ENCODE assay signal across 1 cellular context in the genomic region with DNA sequence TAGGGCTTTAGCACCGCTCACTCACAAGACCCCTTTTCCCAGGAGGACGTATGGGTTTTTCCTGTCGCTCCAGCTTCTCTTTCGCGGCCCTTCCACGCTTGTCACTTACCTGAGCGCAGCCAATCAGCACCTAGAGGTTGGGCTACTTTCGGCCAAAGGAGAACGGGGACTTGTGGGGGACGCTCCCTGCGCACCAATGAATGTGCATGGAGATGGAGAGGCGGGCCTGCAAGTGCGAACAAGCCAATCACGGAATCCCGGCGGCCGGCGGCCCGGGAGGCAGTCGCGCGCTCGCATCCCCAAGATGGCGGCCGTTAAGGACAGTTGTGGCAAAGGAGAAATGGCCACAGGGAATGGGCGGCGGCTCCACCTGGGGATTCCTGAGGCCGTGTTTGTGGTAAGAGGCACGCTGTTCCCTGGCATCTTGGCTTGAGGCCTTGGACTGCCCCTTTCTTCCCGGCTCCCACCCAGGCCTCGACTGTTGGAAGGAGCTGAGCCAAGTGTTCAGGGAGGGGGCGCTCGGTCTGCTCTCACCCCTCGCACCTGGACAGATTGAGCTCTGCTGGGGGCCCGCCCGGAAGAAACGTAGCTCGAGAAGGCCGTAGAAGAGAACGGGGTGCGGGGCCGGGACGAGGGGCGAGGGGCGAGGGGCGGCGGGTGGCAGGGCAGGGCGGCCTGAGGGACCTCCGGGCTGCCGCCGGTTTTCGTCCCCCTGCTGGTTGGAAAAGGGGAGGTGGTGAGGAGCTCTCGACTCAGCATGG.
TF ChIP-seq lines count a peak whose summit lies in the region.

A gene with protein sequence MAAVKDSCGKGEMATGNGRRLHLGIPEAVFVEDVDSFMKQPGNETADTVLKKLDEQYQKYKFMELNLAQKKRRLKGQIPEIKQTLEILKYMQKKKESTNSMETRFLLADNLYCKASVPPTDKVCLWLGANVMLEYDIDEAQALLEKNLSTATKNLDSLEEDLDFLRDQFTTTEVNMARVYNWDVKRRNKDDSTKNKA (plus strand): TSS at position 282 of the 761 bp plus-strand sequence. CDS start 23 bp downstream, at position 305.

TF ChIP-seq in GM23338, 12 proteins besides CTCF, POLR2A, EP300 and RAD21 (continued from another document):
- TF ChIP-seq, protein P1, sequence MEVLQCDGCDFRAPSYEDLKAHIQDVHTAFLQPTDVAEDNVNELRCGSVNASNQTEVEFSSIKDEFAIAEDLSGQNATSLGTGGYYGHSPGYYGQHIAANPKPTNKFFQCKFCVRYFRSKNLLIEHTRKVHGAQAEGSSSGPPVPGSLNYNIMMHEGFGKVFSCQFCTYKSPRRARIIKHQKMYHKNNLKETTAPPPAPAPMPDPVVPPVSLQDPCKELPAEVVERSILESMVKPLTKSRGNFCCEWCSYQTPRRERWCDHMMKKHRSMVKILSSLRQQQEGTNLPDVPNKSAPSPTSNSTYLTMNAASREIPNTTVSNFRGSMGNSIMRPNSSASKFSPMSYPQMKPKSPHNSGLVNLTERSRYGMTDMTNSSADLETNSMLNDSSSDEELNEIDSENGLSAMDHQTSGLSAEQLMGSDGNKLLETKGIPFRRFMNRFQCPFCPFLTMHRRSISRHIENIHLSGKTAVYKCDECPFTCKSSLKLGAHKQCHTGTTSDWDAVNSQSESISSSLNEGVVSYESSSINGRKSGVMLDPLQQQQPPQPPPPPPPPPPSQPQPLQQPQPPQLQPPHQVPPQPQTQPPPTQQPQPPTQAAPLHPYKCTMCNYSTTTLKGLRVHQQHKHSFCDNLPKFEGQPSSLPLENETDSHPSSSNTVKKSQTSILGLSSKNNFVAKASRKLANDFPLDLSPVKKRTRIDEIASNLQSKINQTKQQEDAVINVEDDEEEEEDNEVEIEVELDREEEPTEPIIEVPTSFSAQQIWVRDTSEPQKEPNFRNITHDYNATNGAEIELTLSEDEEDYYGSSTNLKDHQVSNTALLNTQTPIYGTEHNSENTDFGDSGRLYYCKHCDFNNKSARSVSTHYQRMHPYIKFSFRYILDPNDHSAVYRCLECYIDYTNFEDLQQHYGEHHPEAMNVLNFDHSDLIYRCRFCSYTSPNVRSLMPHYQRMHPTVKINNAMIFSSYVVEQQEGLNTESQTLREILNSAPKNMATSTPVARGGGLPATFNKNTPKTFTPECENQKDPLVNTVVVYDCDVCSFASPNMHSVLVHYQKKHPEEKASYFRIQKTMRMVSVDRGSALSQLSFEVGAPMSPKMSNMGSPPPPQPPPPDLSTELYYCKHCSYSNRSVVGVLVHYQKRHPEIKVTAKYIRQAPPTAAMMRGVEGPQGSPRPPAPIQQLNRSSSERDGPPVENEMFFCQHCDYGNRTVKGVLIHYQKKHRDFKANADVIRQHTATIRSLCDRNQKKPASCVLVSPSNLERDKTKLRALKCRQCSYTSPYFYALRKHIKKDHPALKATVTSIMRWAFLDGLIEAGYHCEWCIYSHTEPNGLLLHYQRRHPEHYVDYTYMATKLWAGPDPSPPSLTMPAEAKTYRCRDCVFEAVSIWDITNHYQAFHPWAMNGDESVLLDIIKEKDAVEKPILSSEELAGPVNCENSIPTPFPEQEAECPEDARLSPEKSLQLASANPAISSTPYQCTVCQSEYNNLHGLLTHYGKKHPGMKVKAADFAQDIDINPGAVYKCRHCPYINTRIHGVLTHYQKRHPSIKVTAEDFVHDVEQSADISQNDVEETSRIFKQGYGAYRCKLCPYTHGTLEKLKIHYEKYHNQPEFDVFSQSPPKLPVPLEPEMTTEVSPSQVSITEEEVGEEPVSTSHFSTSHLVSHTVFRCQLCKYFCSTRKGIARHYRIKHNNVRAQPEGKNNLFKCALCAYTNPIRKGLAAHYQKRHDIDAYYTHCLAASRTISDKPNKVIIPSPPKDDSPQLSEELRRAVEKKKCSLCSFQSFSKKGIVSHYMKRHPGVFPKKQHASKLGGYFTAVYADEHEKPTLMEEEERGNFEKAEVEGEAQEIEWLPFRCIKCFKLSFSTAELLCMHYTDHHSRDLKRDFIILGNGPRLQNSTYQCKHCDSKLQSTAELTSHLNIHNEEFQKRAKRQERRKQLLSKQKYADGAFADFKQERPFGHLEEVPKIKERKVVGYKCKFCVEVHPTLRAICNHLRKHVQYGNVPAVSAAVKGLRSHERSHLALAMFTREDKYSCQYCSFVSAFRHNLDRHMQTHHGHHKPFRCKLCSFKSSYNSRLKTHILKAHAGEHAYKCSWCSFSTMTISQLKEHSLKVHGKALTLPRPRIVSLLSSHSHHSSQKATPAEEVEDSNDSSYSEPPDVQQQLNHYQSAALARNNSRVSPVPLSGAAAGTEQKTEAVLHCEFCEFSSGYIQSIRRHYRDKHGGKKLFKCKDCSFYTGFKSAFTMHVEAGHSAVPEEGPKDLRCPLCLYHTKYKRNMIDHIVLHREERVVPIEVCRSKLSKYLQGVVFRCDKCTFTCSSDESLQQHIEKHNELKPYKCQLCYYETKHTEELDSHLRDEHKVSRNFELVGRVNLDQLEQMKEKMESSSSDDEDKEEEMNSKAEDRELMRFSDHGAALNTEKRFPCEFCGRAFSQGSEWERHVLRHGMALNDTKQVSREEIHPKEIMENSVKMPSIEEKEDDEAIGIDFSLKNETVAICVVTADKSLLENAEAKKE (CRISPR knock-in tag; IDR thresholded peaks at IDR 0.05), result no peak
